8 cellular contexts compared by ENCODE assay signal in the genomic region with DNA sequence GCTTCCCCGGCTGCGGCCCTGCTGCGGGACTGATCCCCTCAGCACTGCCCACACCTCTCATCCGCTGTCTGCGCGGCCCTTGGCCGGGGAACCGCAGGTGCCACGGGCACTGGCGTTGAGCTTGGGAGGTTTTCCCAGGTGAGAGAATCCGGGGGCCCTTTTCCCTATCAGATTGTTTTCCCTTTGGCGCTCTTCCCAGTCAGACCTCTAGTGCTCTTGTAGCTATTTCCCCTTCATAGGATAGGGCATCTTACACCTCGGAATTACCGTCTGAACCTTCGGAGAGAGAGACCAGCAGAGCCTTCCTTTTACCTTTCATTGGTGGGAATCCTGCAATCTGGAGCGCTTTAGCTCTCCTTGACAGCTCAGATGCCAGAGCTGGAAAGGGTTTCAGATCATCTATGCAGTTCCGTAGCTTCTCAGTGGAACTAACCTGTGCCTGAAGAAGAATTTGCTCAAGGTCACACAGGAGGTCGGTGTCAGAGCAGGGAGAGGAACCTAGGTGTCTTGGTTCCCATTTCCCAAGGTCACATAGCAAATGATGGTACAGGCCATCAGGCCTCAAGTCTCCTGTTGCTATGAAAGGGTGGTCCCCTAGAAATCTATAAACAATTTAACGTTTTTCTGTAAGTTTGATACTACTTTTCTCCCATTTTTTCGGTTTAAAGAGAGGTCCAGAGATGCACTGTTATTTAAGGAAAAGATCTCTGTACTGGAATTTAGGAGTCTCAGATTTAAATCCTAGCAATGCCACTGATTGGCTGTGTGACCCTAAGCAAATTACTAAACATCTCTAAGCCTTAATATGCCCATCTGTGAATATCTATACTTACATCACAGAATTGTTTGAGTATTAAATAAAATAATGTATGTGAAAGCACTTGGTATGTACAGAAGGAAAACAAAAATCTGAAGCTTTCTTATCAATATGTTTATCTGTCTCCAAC. TPM values are rescaled to one million over a fixed set of nuclear protein-coding genes. Genes with fewer than 3 reads are reported as not detected.
DNase-seq lines count a peak whose midpoint lies in the region; ATAC-seq and TF ChIP-seq lines count a peak whose summit lies in the region.

No MANE protein-coding gene starts in this region.

- peaks cover 28% of the 10 kb centered on the region for H3K4me1 Mint-ChIP-seq in neural crest cell

- no peaks in the 10 kb centered on the region for H3K27me3 ChIP-seq in esophagus muscularis mucosa

- H3K27ac Mint-ChIP-seq in neural crest cell (ENCODE audit: unreplicated experiment) = peak overlapping the region; percentile 73

- peaks cover 27 to 38% (median 30%) of the 10 kb centered on the region in 4 donors for H3K4me1 ChIP-seq in esophagus muscularis mucosa

- H3K36me3 Mint-ChIP-seq in neural crest cell (ENCODE audit: low read depth) = peaks cover 2% of the 10 kb centered on the region

- TF ChIP-seq CTCF in esophagus muscularis mucosa (IDR thresholded peaks at IDR 0.05) = no peak
- no peak for TF ChIP-seq CTCF in neural crest cell (conservative IDR thresholded peaks at IDR 0.05)

- peak overlapping the region; percentile 94 for H3K4me3 Mint-ChIP-seq in neural crest cell

- TF ChIP-seq EP300 in esophagus muscularis mucosa (IDR thresholded peaks at IDR 0.05) = no peak

- no peak for TF ChIP-seq POLR2A in esophagus muscularis mucosa (IDR thresholded peaks at IDR 0.05; ENCODE audit: low read depth)

- peaks cover 0 to 5% (median 0%) of the 10 kb centered on the region in 4 donors for H3K36me3 ChIP-seq in esophagus muscularis mucosa

- 23% methylated on average over 11 of the region's 20 CpGs for WGBS in esophagus muscularis mucosa

- ATAC-seq in HG03060 (IDR thresholded peaks at IDR 0.05; ENCODE audit: low read depth, unreplicated experiment) (peak; percentile 12), GM21526 (IDR thresholded peaks at IDR 0.05; ENCODE audit: low FRiP score, unreplicated experiment) (no peak), GM18858 (IDR thresholded peaks at IDR 0.05; ENCODE audit: unreplicated experiment) (no peak)

- DNase-seq in G401 (ENCODE audit: low spot score) (peak; percentile 61), SHP77 (lab: John Stamatoyannopoulos, UW) (peak; percentile 37 to 45), esophagus muscularis mucosa (ENCODE audit: extremely low spot score) (no peak), neural crest cell (ENCODE audit: low read depth, low spot score) (no peak), dedifferentiated amniotic fluid mesenchymal stem cell (ENCODE audit: extremely low spot score) (no peak)

- no peaks in the 10 kb centered on the region for H3K9me3 ChIP-seq in esophagus muscularis mucosa

- H3K4me3 ChIP-seq in esophagus muscularis mucosa = peak overlapping the region; percentile 80 to 98 (median 92)

- in situ Hi-C loops in G401 (cut with HindIII; ENCODE audit: low sequenced_read_pairs) = no loop called here

- H3K9me3 Mint-ChIP-seq in neural crest cell = no peaks in the 10 kb centered on the region

- peak overlapping the region; percentile 88 to 97 (median 93) for H3K27ac ChIP-seq in esophagus muscularis mucosa (replicated peaks in 1 of 4)

- no peaks in the 10 kb centered on the region for H3K27me3 Mint-ChIP-seq in neural crest cell (ENCODE audit: low read depth)

- intact Hi-C loops in esophagus muscularis mucosa (cut with DNase I) = no loop called here

RNA-seq across cellular contexts. Expression of a gene that starts 0.9 kb away (rescaled TPM):
- 53.8 and 68.5 TPM in 2 replicates for total RNA-seq in G401 (2014; rRNA removed; shearing (Covaris generic))
- total RNA-seq in esophagus muscularis mucosa (100 to 1,000 TPM in 1 of 4 donors, 10 to 100 TPM in 3; 59.4 to 122 (median 78.1) TPM), neural crest cell (41.5 and 47.9 TPM in 2 replicates)

RNA-seq across cellular contexts. Expression of a gene that starts 18.8 kb away (rescaled TPM):
- 29.7 and 48.3 TPM in 2 replicates for total RNA-seq in G401 (2014; rRNA removed; shearing (Covaris generic))
- total RNA-seq in esophagus muscularis mucosa (10 to 100 TPM; 11.4 to 18.3 (median 15.9) TPM), neural crest cell (36.5 and 37.7 TPM in 2 replicates)

RNA-seq across cellular contexts. Expression of a gene that starts 57.7 kb away (rescaled TPM):
- total RNA-seq in G401 (2014; rRNA removed; shearing (Covaris generic)) = not detected in 2 replicates
- total RNA-seq in esophagus muscularis mucosa (not detected), neural crest cell (not detected in 2 replicates)

Comparison
In these comparisons a context has a peak if more than half of its experiments do, and no peak if none do; other contexts are left out.
1. DNase-seq: peak in G401 (single experiment) and SHP77 (2 of 2); none in esophagus muscularis mucosa (single experiment), neural crest cell (single experiment) and dedifferentiated amniotic fluid mesenchymal stem cell (single experiment).